ENCODE assay signal across 29 cellular contexts in the genomic region with DNA sequence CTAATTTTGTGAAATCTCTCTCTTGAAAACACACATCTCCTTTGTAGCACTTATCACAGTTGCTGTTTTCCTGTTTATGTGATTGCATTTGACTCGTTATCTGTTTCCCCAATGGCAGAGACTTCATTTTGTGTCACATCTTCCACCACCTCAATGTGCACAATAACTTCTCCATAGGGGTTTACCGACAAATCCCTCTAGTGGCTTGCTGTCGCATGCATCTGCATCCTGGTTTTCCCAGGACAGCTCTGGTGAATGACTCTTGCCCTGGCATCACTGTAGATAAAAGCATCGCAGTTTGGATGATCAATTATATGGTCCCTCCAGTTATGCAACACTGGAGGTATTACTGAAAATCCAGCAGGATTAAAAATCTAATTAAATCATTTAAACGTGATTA.
"Had no signal": no experiment of that assay in that cellular context is flagged by ENCODE, and none has a peak within 500 bp of the region (broad histone marks: within the 10 kb centered on the region; RNA-seq: fewer than 3 reads in every experiment).

No MANE protein-coding gene starts in this region.

- DNase-seq: activated CD4-positive, alpha-beta memory T cell treated with anti-CD3 and anti-CD28 coated beads for 36 hours; activated CD4-positive, alpha-beta T cell treated with anti-CD3 and anti-CD28 coated beads for 36 hours; activated CD4-positive, alpha-beta T cell treated with anti-CD3 and anti-CD28 coated beads, Interleukin-2, amount 10 ng/mL, durations not matched to agents 7 days and 5 days; activated CD8-positive, alpha-beta memory T cell treated with anti-CD3 and anti-CD28 coated beads, Interleukin-2, amount 50 U/mL, for 4 hours; activated effector memory CD4-positive, alpha-beta T cell treated with anti-CD3 and anti-CD28 coated beads, Interleukin-2, amount 50 U/mL, for 16 hours; activated naive CD4-positive, alpha-beta T cell; activated naive CD4-positive, alpha-beta T cell treated with anti-CD3 and anti-CD28 coated beads, Interleukin-2, amount 50 U/mL, for 16 hours; activated naive CD8-positive, alpha-beta T cell treated with anti-CD3 and anti-CD28 coated beads for 36 hours; activated T-cell treated with anti-CD3 and anti-CD28 coated beads for 4 hours; activated T-cell treated with anti-CD3 and anti-CD28 coated beads, Interleukin-2, amount 50 U/mL, for 4 hours; amniotic stem cell; aorta; brain microvascular endothelial cell; NCI-H1105; NCI-H1417 treated with DMSO at 0.1 percent for 48 hours; NCI-H187 treated with DMSO at 0.1 percent for 48 hours; NCI-H2081 treated with DMSO at 0.1 percent for 48 hours; NCI-H345; NCI-H526; NCI-H774; RPMI8226; SHP77 treated with DMSO at 0.1 percent for 48 hours; SK-N-SH had no signal

- H3K4me3 ChIP-seq: cardiac muscle cell, K562, SJSA1 had no signal

- FAIRE-seq: K562, TTC549 had no signal

- H3K36me3 ChIP-seq: brain microvascular endothelial cell, cardiac muscle cell, SJSA1 had no signal

- H3K4me2 ChIP-seq: SK-N-SH had no signal

- ATAC-seq: activated CD4-positive, alpha-beta T cell treated with anti-CD3 and anti-CD28 coated beads for 36 hours; activated CD4-positive, CD25-positive, alpha-beta regulatory T cell treated with anti-CD3 and anti-CD28 coated beads, Interleukin-2, amount 50 U/mL, for 24 hours; activated T-cell treated with anti-CD3 and anti-CD28 coated beads, Interleukin-2, amount 50 U/mL, for 4 hours; K562; Panc1 had no signal

- H3K27ac ChIP-seq: brain microvascular endothelial cell, cardiac muscle cell, SJSA1 had no signal

- H3K9ac ChIP-seq: SK-N-SH had no signal

- H3K27me3 ChIP-seq: brain microvascular endothelial cell, cardiac muscle cell, SJSA1 had no signal

- H3K9me3 ChIP-seq: SJSA1, SK-N-SH had no signal
